Comparison of ENCODE assay signal across 8 cellular contexts in genomic region chr3:157129782-157130137, GRCh38. TPM values are rescaled to one million over a fixed set of nuclear protein-coding genes. Genes with fewer than 3 reads are reported as not detected.
DNase-seq lines count a peak whose midpoint lies in the region; ATAC-seq and TF ChIP-seq lines count a peak whose summit lies in the region.

No MANE protein-coding gene starts in this region.

- peak overlapping the region; percentile 74 for H3K27ac ChIP-seq in cardiac muscle cell

- TF ChIP-seq CTCF in cardiac muscle cell (IDR thresholded peaks at IDR 0.05; ENCODE audit: low read depth, low read length): no peak

- ATAC-seq in left ventricle myocardium superior (no peak), HG02840 (IDR thresholded peaks at IDR 0.05; ENCODE audit: low FRiP score, unreplicated experiment) (no peak)
- no peak for ATAC-seq in stimulated activated memory B cell treated with anti-CD40 and anti-IgM and Interleukin-4, amounts not matched to agents 10 μg/mL and 1 μg/mL and 100 μg/mL, for 72 hours

- no peaks in the 10 kb centered on the region for H3K27me3 ChIP-seq in cardiac muscle cell

- intact Hi-C loops in left ventricle myocardium superior (cut with micrococcal nuclease): loop anchor here (5.0 kb wide), 1 partner anchor 42 kb away; no protein-coding TSS in a partner anchor

- H3K27me3 Mint-ChIP-seq in activated naive CD4-positive, alpha-beta T cell treated with anti-CD3 and anti-CD28 coated beads, Interleukin-2, amount 50 U/mL, for 24 hours: no peaks in the 10 kb centered on the region
- no peaks in the 10 kb centered on the region for H3K27me3 Mint-ChIP-seq in stimulated activated memory B cell treated with anti-CD40 and anti-IgM and Interleukin-4, amounts not matched to agents 10 μg/mL and 1 μg/mL and 100 μg/mL, for 72 hours

- peak in 1 of 2 donors; percentile 50 for DNase-seq in cardiac muscle cell (ENCODE audit: low read depth in 1 of 2, low spot score in 1 of 2)
- no peak for DNase-seq in left ventricle myocardium superior
- peak; percentile 77 for DNase-seq in islet precursor cell
- no peak for DNase-seq in stimulated activated naive CD4-positive, alpha-beta T cell treated with Interleukin-2 at 50 U/mL for 16 hours (lab: John Stamatoyannopoulos, UW)
- no peak for DNase-seq in GM19240 (ENCODE audit: insufficient read length, low spot score)

- peak overlapping the region; percentile 72 for H3K4me3 Mint-ChIP-seq in activated naive CD4-positive, alpha-beta T cell treated with anti-CD3 and anti-CD28 coated beads, Interleukin-2, amount 50 U/mL, for 24 hours
- H3K4me3 Mint-ChIP-seq in stimulated activated memory B cell treated with anti-CD40 and anti-IgM and Interleukin-4, amounts not matched to agents 10 μg/mL and 1 μg/mL and 100 μg/mL, for 72 hours: no peak overlapping the region

- H3K9me3 ChIP-seq in cardiac muscle cell (ENCODE audit: low read depth): no peaks in the 10 kb centered on the region

- no peaks in the 10 kb centered on the region for H3K9me3 Mint-ChIP-seq in activated naive CD4-positive, alpha-beta T cell treated with anti-CD3 and anti-CD28 coated beads, Interleukin-2, amount 50 U/mL, for 24 hours
- H3K9me3 Mint-ChIP-seq in stimulated activated memory B cell treated with anti-CD40 and anti-IgM and Interleukin-4, amounts not matched to agents 10 μg/mL and 1 μg/mL and 100 μg/mL, for 72 hours: no peaks in the 10 kb centered on the region

- H3K4me1 Mint-ChIP-seq in activated naive CD4-positive, alpha-beta T cell treated with anti-CD3 and anti-CD28 coated beads, Interleukin-2, amount 50 U/mL, for 24 hours: peaks cover 53% of the 10 kb centered on the region
- peaks cover 34% of the 10 kb centered on the region for H3K4me1 Mint-ChIP-seq in stimulated activated memory B cell treated with anti-CD40 and anti-IgM and Interleukin-4, amounts not matched to agents 10 μg/mL and 1 μg/mL and 100 μg/mL, for 72 hours

- no peak overlapping the region for H3K4me3 ChIP-seq in cardiac muscle cell

- H3K4me1 ChIP-seq in cardiac muscle cell (ENCODE audit: low read depth): peaks cover 94% of the 10 kb centered on the region

- H3K36me3 ChIP-seq in cardiac muscle cell: no peaks in the 10 kb centered on the region

- H3K36me3 Mint-ChIP-seq in activated naive CD4-positive, alpha-beta T cell treated with anti-CD3 and anti-CD28 coated beads, Interleukin-2, amount 50 U/mL, for 24 hours: no peaks in the 10 kb centered on the region
- H3K36me3 Mint-ChIP-seq in stimulated activated memory B cell treated with anti-CD40 and anti-IgM and Interleukin-4, amounts not matched to agents 10 μg/mL and 1 μg/mL and 100 μg/mL, for 72 hours: no peaks in the 10 kb centered on the region

- peak overlapping the region; percentile 92 for H3K27ac Mint-ChIP-seq in activated naive CD4-positive, alpha-beta T cell treated with anti-CD3 and anti-CD28 coated beads, Interleukin-2, amount 50 U/mL, for 24 hours
- peak overlapping the region; percentile 79 for H3K27ac Mint-ChIP-seq in stimulated activated memory B cell treated with anti-CD40 and anti-IgM and Interleukin-4, amounts not matched to agents 10 μg/mL and 1 μg/mL and 100 μg/mL, for 72 hours

RNA-seq across cellular contexts. Expression of gene CCNL1, which starts 30.2 kb away (rescaled TPM):
- total RNA-seq in cardiac muscle cell: 142 and 223 TPM in 2 replicates
- 87.6 and 101 TPM in 2 replicates for polyA plus RNA-seq in cardiac muscle cell
- 30.7 TPM for total RNA-seq in left ventricle myocardium superior
